10 cellular contexts compared by ENCODE assay signal in the genomic region with DNA sequence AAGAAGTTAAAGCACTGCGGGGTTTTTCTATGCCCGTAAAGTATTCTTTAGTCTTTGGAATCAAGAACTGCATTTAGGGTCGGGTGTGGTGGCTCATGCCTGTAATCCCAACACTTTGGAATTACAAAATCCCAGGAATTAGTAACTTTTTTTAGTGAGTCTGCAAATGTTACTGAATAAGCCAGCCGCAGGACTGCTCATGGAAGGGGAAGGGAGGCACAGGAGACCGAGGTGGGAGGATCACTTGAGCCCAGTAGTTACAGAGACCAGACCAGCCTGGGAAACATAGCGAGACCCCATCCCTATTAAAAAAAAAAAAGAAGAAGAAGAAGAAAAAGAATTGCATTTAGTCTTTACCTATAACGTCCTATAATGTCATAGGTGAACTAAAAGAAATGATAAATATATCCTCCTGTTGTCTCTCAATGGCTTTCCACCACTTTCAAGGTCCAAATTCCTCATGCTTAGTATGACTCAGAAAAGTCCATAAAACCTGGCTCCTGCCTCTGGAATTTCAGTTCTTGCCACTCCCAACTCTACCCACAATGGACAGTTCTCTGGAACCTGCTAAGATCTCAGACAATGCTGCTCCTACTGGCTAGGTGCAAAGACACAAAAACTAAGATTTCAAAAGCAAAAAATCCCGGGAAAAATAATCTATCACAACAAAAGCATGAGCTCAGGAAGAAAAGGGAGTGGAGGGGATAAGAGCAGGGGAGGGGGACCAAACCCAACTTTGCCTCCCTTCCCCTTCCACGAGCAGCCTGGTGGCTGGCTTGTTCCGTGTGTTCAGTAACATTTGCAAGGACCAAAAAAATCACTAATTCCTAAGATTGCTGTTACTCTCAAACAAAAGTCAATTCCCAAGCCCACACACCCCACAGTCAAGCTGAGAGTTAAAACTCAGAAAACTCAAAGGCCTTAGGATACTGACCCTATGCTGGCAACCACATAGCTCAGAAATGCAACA. TPM values are rescaled to one million over a fixed set of nuclear protein-coding genes. Genes with fewer than 3 reads are reported as not detected.
DNase-seq lines count a peak whose midpoint lies in the region; ATAC-seq, FAIRE-seq and TF ChIP-seq lines count a peak whose summit lies in the region.
"Had no signal": no experiment of that assay in that cellular context is flagged by ENCODE, and none has a peak within 500 bp of the region (broad histone marks: within the 10 kb centered on the region; RNA-seq: fewer than 3 reads in every experiment).

No MANE protein-coding gene starts in this region.

- no peak for FAIRE-seq in pancreas (lab: Jason Lieb, UNC)

- POLR2A ChIA-PET in naive thymus-derived CD8-positive, alpha-beta T cell (lab: Charles Lee): no interaction called here

- H3K36me3 Mint-ChIP-seq in naive thymus-derived CD8-positive, alpha-beta T cell: peaks cover 0 to 2% (median 0%) of the 10 kb centered on the region in 3 donors

- peaks cover 31 to 82% (median 53%) of the 10 kb centered on the region in 4 donors for H3K4me1 Mint-ChIP-seq in naive thymus-derived CD8-positive, alpha-beta T cell

- H3K36me3 ChIP-seq in OCI-LY3 (replicated peaks; ENCODE audit: low read depth, low read length) (peaks cover 10% of the 10 kb centered on the region), esophagus (ENCODE audit: control insufficient read depth in 2 of 2, insufficient read depth in 2 of 2, low read length in 1 of 2) (no peaks in the 10 kb centered on the region), pancreas (no peaks in the 10 kb centered on the region)

- H3K27ac Mint-ChIP-seq in naive thymus-derived CD8-positive, alpha-beta T cell: peak overlapping the region in 2 of 10 donors; percentile 85 to 89
- H3K27ac Mint-ChIP-seq: activated naive CD8-positive, alpha-beta T cell treated with anti-CD3 and anti-CD28 coated beads, Interleukin-2, amount 10 ng/mL, durations not matched to agents 7 days and 5 days had no signal

- no peak overlapping the region for H2AFZ ChIP-seq in OCI-LY3 (ENCODE audit: low read depth, low read length)

- H3K9me3 Mint-ChIP-seq in naive thymus-derived CD8-positive, alpha-beta T cell: no peaks in the 10 kb centered on the region
- H3K9me3 Mint-ChIP-seq: activated naive CD8-positive, alpha-beta T cell treated with anti-CD3 and anti-CD28 coated beads, Interleukin-2, amount 10 ng/mL, durations not matched to agents 7 days and 5 days had no signal

- 72 to 75% methylated on average over 10 of the region's 10 CpGs for WGBS in esophagus, 2 donors
- WGBS in pancreas, 2 donors: 62 to 74% methylated on average over 10 of the region's 10 CpGs

- H3K4me2 ChIP-seq in OCI-LY3 (ENCODE audit: low read length): peak overlapping the region; percentile 74

- peak overlapping the region in 1 of 10 donors; percentile 9 for H3K4me3 Mint-ChIP-seq in naive thymus-derived CD8-positive, alpha-beta T cell
- H3K4me3 Mint-ChIP-seq: activated naive CD8-positive, alpha-beta T cell treated with anti-CD3 and anti-CD28 coated beads, Interleukin-2, amount 10 ng/mL, durations not matched to agents 7 days and 5 days had no signal

- peak overlapping the region; percentile 58 for H3K9ac ChIP-seq in OCI-LY3 (ENCODE audit: low read length)

- DNase-seq in ELR (ENCODE audit: low read depth): peak; percentile 88
- no peak for DNase-seq in pancreas
- no peak for DNase-seq in Kasumi-1 (lab: John Stamatoyannopoulos, UW)
- no peak for DNase-seq in NCI-H2171 (lab: John Stamatoyannopoulos, UW)
- no peak for DNase-seq in naive thymus-derived CD8-positive, alpha-beta T cell
- DNase-seq: activated naive CD8-positive, alpha-beta T cell treated with anti-CD3 and anti-CD28 coated beads, Interleukin-2, amount 10 ng/mL, durations not matched to agents 7 days and 5 days; left ventricle myocardium superior had no signal

- peaks cover 85% of the 10 kb centered on the region for H4K20me1 ChIP-seq in OCI-LY3 (ENCODE audit: insufficient read depth, low read length)

- H3K27ac ChIP-seq in OCI-LY3 (ENCODE audit: low read length): peak overlapping the region; percentile 88
- peak overlapping the region; percentile 25 to 74 for H3K27ac ChIP-seq in esophagus (ENCODE audit: low read depth in 2 of 2, low read length in 1 of 2)
- H3K27ac ChIP-seq in pancreas: peak overlapping the region; percentile 33 to 76 (median 57)

- intact Hi-C loops in pancreas (cut with DNase I): no loop called here

- ATAC-seq in pancreas (peak; percentile 59 to 69 (median 67)), HG03039 (IDR thresholded peaks at IDR 0.05; ENCODE audit: unreplicated experiment) (no peak)
- no peak for ATAC-seq in naive thymus-derived CD8-positive, alpha-beta T cell
- ATAC-seq: left ventricle myocardium superior had no signal

- peaks cover 97% of the 10 kb centered on the region for H3K4me1 ChIP-seq in OCI-LY3 (ENCODE audit: low read length)
- peaks cover 7 to 12% of the 10 kb centered on the region in 2 donors for H3K4me1 ChIP-seq in esophagus (ENCODE audit: control insufficient read depth in 2 of 2, insufficient read depth in 2 of 2, low read length in 1 of 2)
- H3K4me1 ChIP-seq in pancreas: peaks cover 31 to 76% (median 69%) of the 10 kb centered on the region in 3 donors

- peaks cover 100% of the 10 kb centered on the region for H3K79me2 ChIP-seq in OCI-LY3 (ENCODE audit: low read length)

- H3K27me3 ChIP-seq in OCI-LY3 (ENCODE audit: low read depth, low read length) (no peaks in the 10 kb centered on the region), esophagus (ENCODE audit: control insufficient read depth in 1 of 2, insufficient read depth in 2 of 2, low read length in 2 of 2) (no peaks in the 10 kb centered on the region), pancreas (no peaks in the 10 kb centered on the region)

- TF ChIP-seq CTCF in OCI-LY3 (IDR thresholded peaks at IDR 0.05; ENCODE audit: low read depth, low read length) (peak; percentile 10; the same call in 1 of the 2 replicates), pancreas (IDR thresholded peaks at IDR 0.05) (no peak)

- no peaks in the 10 kb centered on the region for H3K9me3 ChIP-seq in OCI-LY3 (ENCODE audit: insufficient read depth, low read length)
- H3K9me3 ChIP-seq in esophagus (ENCODE audit: control insufficient read depth in 2 of 2, insufficient read depth in 1 of 2, low read depth in 1 of 2, low read length in 1 of 2): no peaks in the 10 kb centered on the region
- no peaks in the 10 kb centered on the region for H3K9me3 ChIP-seq in pancreas

- H3K4me3 ChIP-seq in OCI-LY3 (ENCODE audit: low read length) (peak overlapping the region; percentile 44), esophagus (ENCODE audit: low read depth in 1 of 2, low read length in 2 of 2) (no peak overlapping the region), pancreas (peak overlapping the region in 1 of 4 donors; percentile 3)

- H3K27me3 Mint-ChIP-seq in naive thymus-derived CD8-positive, alpha-beta T cell: no peaks in the 10 kb centered on the region

RNA-seq across cellular contexts. Expression of gene B4GALT5, which starts 39.0 kb away (rescaled TPM):
- polyA plus RNA-seq in esophagus: 10 to 100 TPM; 17.9 to 28.3 TPM
- total RNA-seq in pancreas: 10 to 100 TPM in 3 of 6 donors, 1 to 10 TPM in 3; 7.4 to 28.2 (median 9.6) TPM
- polyA plus RNA-seq in pancreas: 1 to 10 TPM; 5.1 to 7.7 TPM
- total RNA-seq in naive thymus-derived CD8-positive, alpha-beta T cell: 1 to 10 TPM; 6.0 to 6.8 TPM
- polyA plus RNA-seq in naive thymus-derived CD8-positive, alpha-beta T cell: 1 to 10 TPM in 1 of 3 donors, under 1 TPM in 2; 0.34 to 1.4 (median 0.73) TPM

Comparison
In these comparisons a context has a peak if more than half of its experiments do, and no peak if none do; other contexts are left out.
1. ATAC-seq: peak in pancreas (4 of 4); none in naive thymus-derived CD8-positive, alpha-beta T cell (0 of 2) and HG03039 (single experiment).
2. Peak in every context shown above with its lines, with median percentiles within 50 percentile points of each other: H3K27ac ChIP-seq.